ENCODE assay signal across 12 cellular contexts in the genomic region with DNA sequence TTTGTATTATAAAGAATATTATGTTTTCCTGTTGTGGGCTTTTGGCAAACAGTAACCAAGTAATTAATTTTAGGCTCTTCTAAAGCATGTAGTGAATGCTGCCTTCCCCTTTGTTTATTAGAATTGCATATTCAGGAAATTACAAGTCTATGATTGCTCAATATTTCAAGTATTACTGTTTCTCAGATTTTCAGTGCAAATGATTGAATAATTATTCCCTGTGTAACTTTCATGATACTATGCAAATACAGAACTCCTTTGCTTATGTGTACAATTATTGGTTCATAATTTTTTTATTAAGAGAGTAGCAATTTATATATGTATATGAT.
DNase-seq lines count a peak whose midpoint lies in the region; ATAC-seq, FAIRE-seq and TF ChIP-seq lines count a peak whose summit lies in the region.
"Had no signal": no experiment of that assay in that cellular context is flagged by ENCODE, and none has a peak within 500 bp of the region (broad histone marks: within the 10 kb centered on the region; RNA-seq: fewer than 3 reads in every experiment).

No MANE protein-coding gene starts in this region.

- no peaks in the 10 kb centered on the region for H3K27me3 ChIP-seq in ascending aorta
- H3K27me3 ChIP-seq in left ventricle myocardium inferior (ENCODE audit: low read depth), result no peaks in the 10 kb centered on the region
- no peaks in the 10 kb centered on the region for H3K27me3 ChIP-seq in skeletal muscle satellite cell (ENCODE audit: control insufficient read depth, insufficient read depth, low read length)

- H3K9ac ChIP-seq in skeletal muscle satellite cell (ENCODE audit: low read depth, low read length), result peak overlapping the region; percentile 77

- no peak for FAIRE-seq in D721Med (lab: Jason Lieb, UNC)
- FAIRE-seq: frontal cortex had no signal

- peak overlapping the region; percentile 81 to 90 for H3K27ac ChIP-seq in ascending aorta
- peak overlapping the region; percentile 87 for H3K27ac ChIP-seq in left ventricle myocardium inferior (replicated peaks)

- TF ChIP-seq CTCF in ascending aorta (IDR thresholded peaks at IDR 0.05) (no peak), left ventricle myocardium inferior (IDR thresholded peaks at IDR 0.05; ENCODE audit: borderline replicate concordance) (no peak), D721Med (IDR thresholded peaks at IDR 0.05; ENCODE audit: insufficient read depth, missing control alignments) (no peak)

- DNase-seq in EH (ENCODE audit: low read depth) (peak; percentile 62), ascending aorta (ENCODE audit: low spot score in 2 of 2) (no peak), left ventricle myocardium inferior (no peak), D721Med (ENCODE audit: insufficient read length, low spot score) (no peak), LoVo (ENCODE audit: low spot score) (no peak), T-helper 9 cell (no peak)
- DNase-seq: activated CD4-positive, alpha-beta memory T cell treated with anti-CD3 and anti-CD28 coated beads for 36 hours; mesendoderm; stimulated activated CD4-positive, alpha-beta T cell treated with anti-CD3 and anti-CD28 coated beads, Interleukin-15, amount 100 ng/mL, for 24 hours had no signal

- no peak for ATAC-seq in GM19452 (IDR thresholded peaks at IDR 0.05; ENCODE audit: unreplicated experiment)

- intact Hi-C loops in ascending aorta (cut with DNase I), result no loop called here
- intact Hi-C loops in left ventricle myocardium inferior (cut with micrococcal nuclease), result no loop called here

- peaks cover 0 to 25% of the 10 kb centered on the region in 2 donors for H3K4me1 ChIP-seq in ascending aorta
- H3K4me1 ChIP-seq in left ventricle myocardium inferior, result peaks cover 45% of the 10 kb centered on the region
- peaks cover 41% of the 10 kb centered on the region for H3K4me1 ChIP-seq in skeletal muscle satellite cell (ENCODE audit: control insufficient read depth, insufficient read depth, low read length)

- H3K4me2 ChIP-seq in skeletal muscle satellite cell (ENCODE audit: low read length), result peak overlapping the region; percentile 72

- H3K4me3 ChIP-seq in ascending aorta, result no peak overlapping the region
- no peak overlapping the region for H3K4me3 ChIP-seq in left ventricle myocardium inferior
- H3K4me3 ChIP-seq in skeletal muscle satellite cell (ENCODE audit: low read length), result peak overlapping the region; percentile 17

- H3K9me3 ChIP-seq in ascending aorta, result no peaks in the 10 kb centered on the region
- H3K9me3 ChIP-seq in left ventricle myocardium inferior (replicated peaks), result no peaks in the 10 kb centered on the region
- no peaks in the 10 kb centered on the region for H3K9me3 ChIP-seq in skeletal muscle satellite cell (replicated peaks; ENCODE audit: low read length)

- H3K36me3 ChIP-seq in ascending aorta (no peaks in the 10 kb centered on the region), left ventricle myocardium inferior (no peaks in the 10 kb centered on the region), skeletal muscle satellite cell (ENCODE audit: insufficient read depth, low read length) (no peaks in the 10 kb centered on the region)
